21 cellular contexts compared by ENCODE assay signal in the genomic region with DNA sequence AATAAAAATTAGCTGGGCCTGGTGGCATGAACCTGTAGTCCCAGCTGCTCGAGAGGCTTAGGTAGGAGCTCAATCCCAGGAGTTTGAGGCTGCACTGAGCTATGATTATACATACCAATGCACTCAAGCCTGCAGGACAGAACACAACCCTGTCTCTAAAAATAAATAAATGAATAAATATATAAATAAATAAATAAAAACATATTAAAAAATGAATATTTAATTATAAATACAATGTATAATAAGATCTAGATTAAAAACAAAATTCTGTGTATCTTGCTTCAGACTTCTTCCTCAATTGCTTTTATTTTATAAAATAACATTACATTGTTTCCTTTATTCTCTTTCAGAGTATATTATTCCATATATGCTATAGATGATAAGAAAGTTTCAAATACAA.
DNase-seq lines count a peak whose midpoint lies in the region; ATAC-seq, FAIRE-seq and TF ChIP-seq lines count a peak whose summit lies in the region.
"Had no signal": no experiment of that assay in that cellular context is flagged by ENCODE, and none has a peak within 500 bp of the region (broad histone marks: within the 10 kb centered on the region; RNA-seq: fewer than 3 reads in every experiment).

No MANE protein-coding gene starts in this region.

- TF ChIP-seq POLR2A in gastrocnemius medialis (IDR thresholded peaks at IDR 0.05): no peak

- in situ Hi-C loops in gastrocnemius medialis (cut with MboI; ENCODE audit: low sequenced_read_pairs in 4 of 4): no loop called here

- H3K4me1 ChIP-seq in pancreas (no peaks in the 10 kb centered on the region), gastrocnemius medialis (no peaks in the 10 kb centered on the region)
- H3K4me1 ChIP-seq: A549, Caco-2 had no signal

- WGBS in pancreas, 2 donors: 38 to 55% methylated on average over 1 of the region's 1 CpG

- H3K27me3 ChIP-seq in pancreas: no peaks in the 10 kb centered on the region
- no peaks in the 10 kb centered on the region for H3K27me3 ChIP-seq in gastrocnemius medialis
- H3K27me3 ChIP-seq: BLaER1 treated with 17β-estradiol and CSF1 and Interleukin-3, amounts not matched to agents 10 nM and 100 nM had no signal

- no peak for ATAC-seq in pancreas
- ATAC-seq in activated CD4-positive, CD25-positive, alpha-beta regulatory T cell treated with anti-CD3 and anti-CD28 coated beads, Interleukin-2, amount 50 U/mL, for 24 hours: no peak
- no peak for ATAC-seq in gastrocnemius medialis
- ATAC-seq: A549; CD8-positive, alpha-beta T cell had no signal

- intact Hi-C loops in pancreas (cut with DNase I): loop anchor here in 1 of 3 donors (10.0 kb wide), 1 partner anchor 159 kb away; no protein-coding TSS in a partner anchor
- intact Hi-C loops in gastrocnemius medialis (cut with DNase I; ENCODE audit: low total_unique reads): no loop called here

- H3K9me3 ChIP-seq in pancreas (no peaks in the 10 kb centered on the region), gastrocnemius medialis (no peaks in the 10 kb centered on the region)
- H3K9me3 ChIP-seq: A549 had no signal

- H3K27ac ChIP-seq in pancreas (no peak overlapping the region), gastrocnemius medialis (no peak overlapping the region)
- H3K27ac ChIP-seq: 22Rv1; A549; BLaER1 treated with 17β-estradiol and CSF1 and Interleukin-3, amounts not matched to agents 10 nM and 100 nM; C4-2B had no signal

- H3K36me3 ChIP-seq in pancreas: no peaks in the 10 kb centered on the region
- H3K36me3 ChIP-seq in gastrocnemius medialis: no peaks in the 10 kb centered on the region
- H3K36me3 ChIP-seq: BLaER1 treated with 17β-estradiol and CSF1 and Interleukin-3, amounts not matched to agents 10 nM and 100 nM had no signal

- DNase-seq in pancreas (no peak), NCI-H1436 treated with DMSO at 0.1 percent for 48 hours (lab: John Stamatoyannopoulos, UW) (no peak), gastrocnemius medialis (no peak)
- no peak for DNase-seq in stimulated activated CD4-positive, alpha-beta T cell treated with anti-CD3 and anti-CD28 coated beads, Interleukin-4, amount 100 ng/mL, for 4 hours
- DNase-seq: AML-193; Caco-2; Calu3; CD4-positive, alpha-beta T cell; CD8-positive, alpha-beta T cell; DMS79 treated with DMSO at 0.1 percent for 48 hours; GF-D8 had no signal

- TF ChIP-seq CTCF in pancreas (IDR thresholded peaks at IDR 0.05) (no peak), gastrocnemius medialis (IDR thresholded peaks at IDR 0.05 in 4 of 5, conservative IDR thresholded peaks at IDR 0.05 in 1 of 5) (no peak)

- no peak overlapping the region for H3K4me3 ChIP-seq in pancreas
- no peak overlapping the region for H3K4me3 ChIP-seq in gastrocnemius medialis
- H3K4me3 ChIP-seq: A549; BLaER1 treated with 17β-estradiol and CSF1 and Interleukin-3, amounts not matched to agents 10 nM and 100 nM had no signal

- FAIRE-seq in G401.6 (lab: Jason Lieb, UNC) (peak; percentile 85), colon (lab: Jason Lieb, UNC) (peak; percentile 58), islet of Langerhans (lab: Jason Lieb, UNC) (peak; percentile 17), pancreas (lab: Jason Lieb, UNC) (peak; percentile 53)
- FAIRE-seq: A549, D721Med, GM12891 had no signal
